ENCODE assay signal across 25 cellular contexts in genomic region chr19:19748249-19748938, GRCh38.
"Had no signal": no experiment of that assay in that cellular context is flagged by ENCODE, and none has a peak within 500 bp of the region (broad histone marks: within the 10 kb centered on the region; RNA-seq: fewer than 3 reads in every experiment).

No MANE protein-coding gene starts in this region.

- FAIRE-seq: bronchial epithelial cell, RCC 7860 had no signal

- ATAC-seq: activated CD4-positive, CD25-positive, alpha-beta regulatory T cell treated with anti-CD3 and anti-CD28 coated beads, Interleukin-2, amount 50 U/mL, for 24 hours; activated CD8-positive, alpha-beta T cell treated with anti-CD3 and anti-CD28 coated beads for 36 hours; activated naive CD4-positive, alpha-beta T cell treated with anti-CD3 and anti-CD28 coated beads, Interleukin-2, amount 50 U/mL, for 72 hours; activated naive CD8-positive, alpha-beta T cell treated with anti-CD3 and anti-CD28 coated beads, Interleukin-2, amount 50 U/mL, for 24 hours; body of pancreas; PC-3 had no signal

- H3K4me1 ChIP-seq: ascending aorta, body of pancreas, SJSA1 had no signal

- H3K9me3 ChIP-seq: ascending aorta, body of pancreas had no signal

- H3K36me3 ChIP-seq: ascending aorta, SJSA1 had no signal

- DNase-seq: activated CD4-positive, alpha-beta T cell treated with anti-CD3 and anti-CD28 coated beads for 4 hours; activated CD8-positive, alpha-beta memory T cell treated with anti-CD3 and anti-CD28 coated beads, Interleukin-2, amount 50 U/mL, for 4 hours; activated CD8-positive, alpha-beta T cell treated with anti-CD3 and anti-CD28 coated beads for 36 hours; activated effector memory CD4-positive, alpha-beta T cell treated with Interleukin-2 at 50 U/mL for 16 hours; activated naive CD4-positive, alpha-beta T cell treated with Interleukin-2 at 50 U/mL for 16 hours; activated naive CD8-positive, alpha-beta T cell treated with anti-CD3 and anti-CD28 coated beads, Interleukin-2, amount 50 U/mL, for 24 hours; activated T-cell treated with anti-CD3 and anti-CD28 coated beads, Interleukin-2, amount 50 U/mL, for 1 hour; amniotic stem cell; body of pancreas; Kasumi-1; KBM-7; NCI-H1105 treated with DMSO at 0.1 percent for 48 hours; NCI-H1436 treated with DMSO at 0.1 percent for 48 hours; NCI-H187; NCI-H2081; NCI-H446; NCI-H524; PC-3; SHP77 had no signal

- H3K27me3 ChIP-seq: ascending aorta, body of pancreas, SJSA1 had no signal

- H3K4me3 ChIP-seq: ascending aorta, body of pancreas, SJSA1 had no signal

- H3K27ac ChIP-seq: ascending aorta, body of pancreas, SJSA1 had no signal
